Comparison of ENCODE assay signal across 12 cellular contexts in the genomic region with DNA sequence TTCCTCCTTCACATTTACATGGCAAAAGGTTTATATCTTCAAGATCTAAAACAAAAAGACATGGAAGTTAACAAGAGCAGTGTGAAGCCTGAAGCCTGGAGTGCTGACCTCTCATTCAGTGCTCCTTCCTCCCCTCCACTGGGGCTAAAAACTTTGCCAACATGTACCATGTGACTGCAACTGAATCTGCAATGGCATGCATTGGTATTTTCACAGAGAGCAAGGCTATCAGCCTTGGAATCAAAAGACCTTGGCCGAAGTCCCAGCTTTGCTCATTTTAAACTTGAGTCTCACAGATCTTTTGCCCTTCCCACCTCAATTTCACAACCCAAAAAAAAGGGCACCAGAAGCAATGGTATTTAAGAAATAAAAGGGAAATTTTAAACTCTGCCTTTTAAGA.
DNase-seq lines count a peak whose midpoint lies in the region; ATAC-seq and TF ChIP-seq lines count a peak whose summit lies in the region.
"Had no signal": no experiment of that assay in that cellular context is flagged by ENCODE, and none has a peak within 500 bp of the region (broad histone marks: within the 10 kb centered on the region; RNA-seq: fewer than 3 reads in every experiment).

No MANE protein-coding gene starts in this region.

- no peak for TF ChIP-seq RAD21 in SK-N-SH (IDR thresholded peaks at IDR 0.05; ENCODE audit: low read length)

- intact Hi-C loops in psoas muscle (cut with DNase I) = no loop called here

- H3K4me2 ChIP-seq in SK-N-SH (peak overlapping the region; percentile 4; the same call in 1 of the 2 replicates), neuronal stem cell (ENCODE audit: insufficient read depth, low read length, poor library complexity, severe bottlenecking) (no peak overlapping the region)

- H3K9ac ChIP-seq in SK-N-SH (no peak overlapping the region), neuronal stem cell (ENCODE audit: low read depth, low read length, poor library complexity) (no peak overlapping the region)

- no peak overlapping the region for H2BK120ac ChIP-seq in neuronal stem cell (ENCODE audit: low read depth, low read length)

- H3K27me3 ChIP-seq in SK-N-SH (ENCODE audit: insufficient read depth) = no peaks in the 10 kb centered on the region
- no peaks in the 10 kb centered on the region for H3K27me3 ChIP-seq in psoas muscle (ENCODE audit: insufficient read depth in 3 of 3, low read length in 2 of 3)
- peaks cover 0 to 5% (median 0%) of the 10 kb centered on the region in 3 experiments for H3K27me3 ChIP-seq in neuronal stem cell (ENCODE audit: control insufficient read depth in 3 of 3, insufficient read depth in 3 of 3, low read depth in 1 of 3, low read length in 3 of 3)

- H3K4me1 ChIP-seq in SK-N-SH (ENCODE audit: control insufficient read depth in 1 of 2, insufficient read depth in 2 of 2, low read depth in 1 of 2, low read length in 1 of 2) (peaks cover 3 to 7% of the 10 kb centered on the region in 2 experiments; a peak in 3 of 4 replicates), psoas muscle (no peaks in the 10 kb centered on the region), neuronal stem cell (ENCODE audit: control insufficient read depth in 2 of 2, insufficient read depth in 1 of 2, low read depth in 1 of 2, low read length in 2 of 2) (no peaks in the 10 kb centered on the region)

- H3K18ac ChIP-seq in neuronal stem cell (ENCODE audit: low read length) = no peak overlapping the region

- H4K8ac ChIP-seq in neuronal stem cell (ENCODE audit: low read depth, low read length) = no peak overlapping the region

- no peaks in the 10 kb centered on the region for H4K20me1 ChIP-seq in SK-N-SH (ENCODE audit: insufficient read depth)

- no peak overlapping the region for H2BK5ac ChIP-seq in neuronal stem cell (ENCODE audit: low read length)

- no peak overlapping the region for H4K91ac ChIP-seq in neuronal stem cell (ENCODE audit: low read depth, low read length, poor library complexity)

- H2BK12ac ChIP-seq in neuronal stem cell (ENCODE audit: low read length) = no peak overlapping the region

- H3K14ac ChIP-seq in neuronal stem cell (ENCODE audit: low read length) = no peak overlapping the region

- TF ChIP-seq EP300 in SK-N-SH (IDR thresholded peaks at IDR 0.05; ENCODE audit: borderline replicate concordance in 1 of 2, low read depth in 1 of 2, low read length in 1 of 2) = peak in 1 of 2 experiments; percentile 64; a peak in 1 of 4 replicates

- H3K9me3 ChIP-seq in SK-N-SH (no peaks in the 10 kb centered on the region), psoas muscle (no peaks in the 10 kb centered on the region), neuronal stem cell (replicated peaks in 1 of 2; ENCODE audit: control insufficient read depth in 2 of 2, insufficient read depth in 1 of 2, low read depth in 1 of 2, low read length in 2 of 2) (peaks cover 0 to 2% of the 10 kb centered on the region in 2 donors)

- POLR2A ChIA-PET in SK-N-SH (lab: Yijun Ruan, JAX) = no interaction called here

- H3K27ac ChIP-seq in SK-N-SH (ENCODE audit: low read depth in 2 of 2, low read length in 1 of 2) (peak overlapping the region in 1 of 2 experiments; percentile 38; a peak in 1 of 4 replicates), psoas muscle (no peak overlapping the region), neuronal stem cell (replicated peaks; ENCODE audit: low read length) (no peak overlapping the region)

- no peak for TF ChIP-seq CTCF in SK-N-SH (IDR thresholded peaks at IDR 0.05)
- TF ChIP-seq CTCF in fibroblast of the aortic adventitia (IDR thresholded peaks at IDR 0.05; ENCODE audit: insufficient read depth, low read length) = no peak
- TF ChIP-seq CTCF in psoas muscle (IDR thresholded peaks at IDR 0.05) = no peak

- H2AFZ ChIP-seq in SK-N-SH (ENCODE audit: low read depth) = no peak overlapping the region
- H2AFZ ChIP-seq in neuronal stem cell (ENCODE audit: low read length) = no peak overlapping the region

- no peaks in the 10 kb centered on the region for H3K79me1 ChIP-seq in neuronal stem cell (ENCODE audit: low read depth, low read length)

- no peaks in the 10 kb centered on the region for H3K79me2 ChIP-seq in SK-N-SH (ENCODE audit: insufficient read depth)

- DNase-seq in Daoy (ENCODE audit: low read depth) = peak; percentile 4
- DNase-seq in SK-N-SH = no peak
- peak; percentile 94 for DNase-seq in fibroblast of the aortic adventitia (ENCODE audit: low read depth)
- peak; percentile 20 to 47 for DNase-seq in psoas muscle
- DNase-seq in SIG-M5 (lab: John Stamatoyannopoulos, UW) = no peak
- no peak for DNase-seq in DMS53 (lab: John Stamatoyannopoulos, UW)
- DNase-seq in activated CD4-positive, alpha-beta T cell treated with anti-CD3 and anti-CD28 coated beads for 48 hours = no peak
- DNase-seq in neuronal stem cell (ENCODE audit: low spot score) = no peak
- DNase-seq: activated CD8-positive, alpha-beta memory T cell treated with anti-CD3 and anti-CD28 coated beads for 24 hours; left ventricle myocardium superior; NCI-H446 treated with DMSO at 0.1 percent for 48 hours had no signal

- no peak overlapping the region for H2BK15ac ChIP-seq in neuronal stem cell (ENCODE audit: low read length)

- H3K9me2 ChIP-seq in SK-N-SH = no peaks in the 10 kb centered on the region

- H3F3A ChIP-seq in SK-N-SH (replicated peaks; ENCODE audit: insufficient read depth) = no peaks in the 10 kb centered on the region

- no peak overlapping the region for H3K4ac ChIP-seq in neuronal stem cell (ENCODE audit: low read length)

- CTCF ChIA-PET in SK-N-SH (lab: Yijun Ruan, JAX) = no interaction called here

- ATAC-seq in psoas muscle = peak in 3 of 4 donors; percentile 46 to 65 (median 55)
- ATAC-seq: K562, left ventricle myocardium superior had no signal

- no peaks in the 10 kb centered on the region for H3K36me3 ChIP-seq in SK-N-SH (replicated peaks in 1 of 2; ENCODE audit: control insufficient read depth in 1 of 2, insufficient read depth in 2 of 2, low read length in 1 of 2)
- H3K36me3 ChIP-seq in psoas muscle (ENCODE audit: insufficient read depth in 1 of 2, low read depth in 1 of 2) = no peaks in the 10 kb centered on the region
- no peaks in the 10 kb centered on the region for H3K36me3 ChIP-seq in neuronal stem cell (replicated peaks in 1 of 2; ENCODE audit: control insufficient read depth in 2 of 2, insufficient read depth in 2 of 2, low read length in 2 of 2)

- H3K4me3 ChIP-seq in SK-N-SH (ENCODE audit: low read depth in 2 of 2, low read length in 1 of 2) = no peak overlapping the region
- no peak overlapping the region for H3K4me3 ChIP-seq in fibroblast of the aortic adventitia (ENCODE audit: low read depth, low read length)
- no peak overlapping the region for H3K4me3 ChIP-seq in psoas muscle
- no peak overlapping the region for H3K4me3 ChIP-seq in neuronal stem cell (ENCODE audit: low read length in 2 of 2)
- H3K4me3 ChIP-seq: K562 had no signal

- no peak overlapping the region for H2AK5ac ChIP-seq in neuronal stem cell (ENCODE audit: low read depth, low read length)

- 29% methylated on average over 1 of the region's 1 CpG for WGBS in SK-N-SH (ENCODE audit: low lambda C conversion rate)
- WGBS in psoas muscle, 3 donors = 9 to 41% (median 21%) methylated on average over 1 of the region's 1 CpG
- WGBS in neuronal stem cell (ENCODE audit: extremely low coverage in 2 of 2, insufficient read length in 2 of 2, insufficient replicate concordance in 1 of 2), 2 donors = no CpG with 5 or more reads among the region's 1 CpG

- no peak overlapping the region for H3K23ac ChIP-seq in neuronal stem cell (ENCODE audit: low read depth, low read length, poor library complexity)

TF ChIP-seq in SK-N-SH, 30 proteins besides CTCF, POLR2A, EP300 and RAD21 (continues in another document):
- TF ChIP-seq, protein P1, sequence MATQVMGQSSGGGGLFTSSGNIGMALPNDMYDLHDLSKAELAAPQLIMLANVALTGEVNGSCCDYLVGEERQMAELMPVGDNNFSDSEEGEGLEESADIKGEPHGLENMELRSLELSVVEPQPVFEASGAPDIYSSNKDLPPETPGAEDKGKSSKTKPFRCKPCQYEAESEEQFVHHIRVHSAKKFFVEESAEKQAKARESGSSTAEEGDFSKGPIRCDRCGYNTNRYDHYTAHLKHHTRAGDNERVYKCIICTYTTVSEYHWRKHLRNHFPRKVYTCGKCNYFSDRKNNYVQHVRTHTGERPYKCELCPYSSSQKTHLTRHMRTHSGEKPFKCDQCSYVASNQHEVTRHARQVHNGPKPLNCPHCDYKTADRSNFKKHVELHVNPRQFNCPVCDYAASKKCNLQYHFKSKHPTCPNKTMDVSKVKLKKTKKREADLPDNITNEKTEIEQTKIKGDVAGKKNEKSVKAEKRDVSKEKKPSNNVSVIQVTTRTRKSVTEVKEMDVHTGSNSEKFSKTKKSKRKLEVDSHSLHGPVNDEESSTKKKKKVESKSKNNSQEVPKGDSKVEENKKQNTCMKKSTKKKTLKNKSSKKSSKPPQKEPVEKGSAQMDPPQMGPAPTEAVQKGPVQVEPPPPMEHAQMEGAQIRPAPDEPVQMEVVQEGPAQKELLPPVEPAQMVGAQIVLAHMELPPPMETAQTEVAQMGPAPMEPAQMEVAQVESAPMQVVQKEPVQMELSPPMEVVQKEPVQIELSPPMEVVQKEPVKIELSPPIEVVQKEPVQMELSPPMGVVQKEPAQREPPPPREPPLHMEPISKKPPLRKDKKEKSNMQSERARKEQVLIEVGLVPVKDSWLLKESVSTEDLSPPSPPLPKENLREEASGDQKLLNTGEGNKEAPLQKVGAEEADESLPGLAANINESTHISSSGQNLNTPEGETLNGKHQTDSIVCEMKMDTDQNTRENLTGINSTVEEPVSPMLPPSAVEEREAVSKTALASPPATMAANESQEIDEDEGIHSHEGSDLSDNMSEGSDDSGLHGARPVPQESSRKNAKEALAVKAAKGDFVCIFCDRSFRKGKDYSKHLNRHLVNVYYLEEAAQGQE (IDR thresholded peaks at IDR 0.05; ENCODE audit: low read depth, low read length) = no peak
- no peak for TF ChIP-seq GABPA (IDR thresholded peaks at IDR 0.05; ENCODE audit: low read depth)
- TF ChIP-seq, protein P2, sequence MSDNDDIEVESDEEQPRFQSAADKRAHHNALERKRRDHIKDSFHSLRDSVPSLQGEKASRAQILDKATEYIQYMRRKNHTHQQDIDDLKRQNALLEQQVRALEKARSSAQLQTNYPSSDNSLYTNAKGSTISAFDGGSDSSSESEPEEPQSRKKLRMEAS (IDR thresholded peaks at IDR 0.05; ENCODE audit: low read depth) = peak; percentile 81
- TF ChIP-seq, protein P3, sequence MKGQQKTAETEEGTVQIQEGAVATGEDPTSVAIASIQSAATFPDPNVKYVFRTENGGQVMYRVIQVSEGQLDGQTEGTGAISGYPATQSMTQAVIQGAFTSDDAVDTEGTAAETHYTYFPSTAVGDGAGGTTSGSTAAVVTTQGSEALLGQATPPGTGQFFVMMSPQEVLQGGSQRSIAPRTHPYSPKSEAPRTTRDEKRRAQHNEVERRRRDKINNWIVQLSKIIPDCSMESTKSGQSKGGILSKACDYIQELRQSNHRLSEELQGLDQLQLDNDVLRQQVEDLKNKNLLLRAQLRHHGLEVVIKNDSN (IDR thresholded peaks at IDR 0.05; ENCODE audit: borderline replicate concordance, low read depth) = peak; percentile 85
- TF ChIP-seq TEAD4 (IDR thresholded peaks at IDR 0.05; ENCODE audit: borderline replicate concordance, insufficient read depth) = peak; percentile 56; the same call in 1 of the 2 replicates

Comparison
In these comparisons a context has a peak if more than half of its experiments do, and no peak if none do; other contexts are left out.
1. DNase-seq: peak in Daoy (single experiment), fibroblast of the aortic adventitia (single experiment) and psoas muscle (2 of 2); none in SK-N-SH (single experiment), SIG-M5 (single experiment), DMS53 (single experiment), activated CD4-positive, alpha-beta T cell treated with anti-CD3 and anti-CD28 coated beads for 48 hours (single experiment) and neuronal stem cell (single experiment).